ENCODE assay signal across 8 cellular contexts in genomic region chr16:1351582-1352362, GRCh38.
DNase-seq lines count a peak whose midpoint lies in the region; ATAC-seq, FAIRE-seq and TF ChIP-seq lines count a peak whose summit lies in the region.

Gene GNPTG (plus strand): TSS chr16:1351931. CDS start chr16:1351966, 35 bp downstream.
Gene TSR3 (minus strand): TSS chr16:1351878. CDS start chr16:1351804, 74 bp downstream.

- ATAC-seq in GM21360 (IDR thresholded peaks at IDR 0.05; ENCODE audit: unreplicated experiment): peak; percentile 65

- no peak for FAIRE-seq in D721Med (lab: Jason Lieb, UNC)

- no peak for TF ChIP-seq CTCF in D721Med (IDR thresholded peaks at IDR 0.05; ENCODE audit: insufficient read depth, missing control alignments)
- TF ChIP-seq CTCF in fibroblast of pulmonary artery (IDR thresholded peaks at IDR 0.05; ENCODE audit: low read length, missing control alignments): no peak
- no peak for TF ChIP-seq CTCF in nephron (IDR thresholded peaks at IDR 0.05; ENCODE audit: unreplicated experiment in 3 of 3)

- H3K36me3 Mint-ChIP-seq in nephron (ENCODE audit: low read depth): no peaks in the 10 kb centered on the region

- H3K9me3 Mint-ChIP-seq in nephron: peaks cover 2% of the 10 kb centered on the region

- H3K4me3 Mint-ChIP-seq in nephron: peak within 1 kb of the TSS; percentile 87 to 97 (median 96)

- H3K27ac Mint-ChIP-seq in nephron: peak within 1 kb of the TSS in 1 of 3 experiments; percentile 79

- H3K27me3 Mint-ChIP-seq in nephron (ENCODE audit: low read depth): peaks cover 3% of the 10 kb centered on the region

- DNase-seq in D721Med (ENCODE audit: insufficient read length, low spot score) (peak; percentile 87), HUDEP-2 (lab: John Stamatoyannopoulos, UW; ENCODE audit: unreplicated experiment in 76 of 76) (peak in 73 of 76 experiments; percentile 7 to 86 (median 72)), RKO (ENCODE audit: low spot score) (peak; percentile 87), fibroblast of pulmonary artery (ENCODE audit: low read depth) (peak; percentile 91)
- peak; percentile 81 for DNase-seq in activated T-helper 9 cell treated with anti-CD3 and anti-CD28 coated beads, Interleukin-2, amount 50 U/mL, for 16 hours (ENCODE audit: low read depth)
- peak; percentile 76 for DNase-seq in stimulated activated naive CD4-positive, alpha-beta T cell treated with Interleukin-2 at 50 U/mL for 16 hours (lab: John Stamatoyannopoulos, UW)

- H3K4me3 ChIP-seq in fibroblast of pulmonary artery (replicated peaks; ENCODE audit: low read depth, low read length): peak within 1 kb of the TSS; percentile 89

- H3K4me1 Mint-ChIP-seq in nephron: peaks cover 24% of the 10 kb centered on the region

Comparison
In these comparisons a context has a peak if more than half of its experiments do, and no peak if none do; other contexts are left out.
1. Peak in every context shown above with its lines: DNase-seq, ATAC-seq and H3K4me3 ChIP-seq.